14 cellular contexts compared by ENCODE assay signal in the genomic region with DNA sequence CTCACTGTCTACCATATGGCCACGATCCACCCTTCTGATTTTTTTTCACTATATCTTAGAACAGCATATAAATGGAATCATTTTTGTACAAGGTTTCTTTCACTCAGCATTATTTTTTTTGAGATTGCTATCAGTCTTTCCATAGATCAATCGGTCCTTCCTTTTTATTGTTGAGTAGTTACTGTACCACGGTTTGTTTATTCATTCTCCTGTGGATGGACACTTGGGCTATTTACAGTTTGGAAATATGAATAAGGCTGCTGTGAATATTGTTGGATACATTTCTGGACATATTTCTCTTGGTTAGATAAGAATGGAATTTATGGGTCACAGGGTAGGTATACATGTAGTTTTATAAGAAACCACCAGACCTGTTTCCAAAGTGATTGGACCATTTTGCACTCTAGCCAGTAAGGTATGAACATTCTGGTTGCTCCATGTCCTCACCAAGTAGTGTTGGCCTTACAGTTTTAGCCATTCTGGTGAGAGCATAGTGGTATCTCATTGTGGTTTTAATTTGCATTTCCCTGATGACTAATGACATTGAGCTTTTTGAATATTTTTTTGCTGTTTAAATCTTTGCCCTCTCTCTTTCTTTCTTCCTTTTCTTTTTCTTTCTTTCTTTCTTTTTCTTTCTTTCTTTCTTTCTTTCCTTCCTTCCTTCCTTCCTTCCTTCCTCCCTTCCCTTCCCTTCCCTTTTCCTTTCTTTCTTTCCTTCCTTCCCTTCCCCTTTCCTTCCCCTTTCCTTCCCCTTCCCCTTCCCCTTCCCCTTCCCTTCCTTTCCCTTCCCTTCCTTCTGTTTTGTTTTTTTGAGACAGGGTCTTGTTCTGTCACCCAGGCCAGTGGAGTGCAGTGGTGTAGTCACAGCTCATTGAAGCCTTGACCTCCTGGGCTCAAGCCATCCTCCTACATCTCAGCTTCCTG. TPM values are rescaled to one million over a fixed set of nuclear protein-coding genes. Genes with fewer than 3 reads are reported as not detected.
DNase-seq lines count a peak whose midpoint lies in the region; ATAC-seq and TF ChIP-seq lines count a peak whose summit lies in the region.
"Had no signal": no experiment of that assay in that cellular context is flagged by ENCODE, and none has a peak within 500 bp of the region (broad histone marks: within the 10 kb centered on the region; RNA-seq: fewer than 3 reads in every experiment).

No MANE protein-coding gene starts in this region.

- peak; percentile 53 for DNase-seq in PC-3
- DNase-seq in glomerular visceral epithelial cell (ENCODE audit: extremely low spot score): peak; percentile 41
- no peak for DNase-seq in OCI-LY7 (ENCODE audit: low spot score)
- no peak for DNase-seq in activated naive CD4-positive, alpha-beta T cell treated with Interleukin-2 at 50 U/mL for 16 hours
- no peak for DNase-seq in upper lobe of left lung
- no peak for DNase-seq in stimulated activated naive CD4-positive, alpha-beta T cell (lab: John Stamatoyannopoulos, UW)
- DNase-seq: activated CD8-positive, alpha-beta memory T cell treated with anti-CD3 and anti-CD28 coated beads, Interleukin-2, amount 50 U/mL, for 48 hours; DMS79; naive B cell; NCI-H446; stimulated activated CD4-positive, alpha-beta T cell treated with anti-CD3 and anti-CD28 coated beads, Interleukin-15, amount 100 ng/mL, for 24 hours had no signal

- POLR2A ChIA-PET in PC-3 (lab: Charles Lee; ENCODE audit: unreplicated experiment): no interaction called here
- POLR2A ChIA-PET in OCI-LY7 (lab: Charles Lee): interaction anchor here (0.6 to 1.4 kb wide), 5 partner anchors 23 to 691 kb away, joined by 3 to 4 read pairs (median 3); a partner anchor contains a TSS

- H3K27me3 ChIP-seq in PC-3 (ENCODE audit: low read length) (no peaks in the 10 kb centered on the region), upper lobe of left lung (peaks cover 0 to 6% (median 2%) of the 10 kb centered on the region in 4 donors)

- no peaks in the 10 kb centered on the region for H3F3A ChIP-seq in PC-3 (ENCODE audit: low read length, unreplicated experiment)

- intact Hi-C loops in PC-3 (cut with micrococcal nuclease) (no loop called here), OCI-LY7 (cut with micrococcal nuclease; ENCODE audit: unreplicated experiment) (no loop called here)

- TF ChIP-seq CTCF in PC-3 (conservative IDR thresholded peaks at IDR 0.05; ENCODE audit: low read depth, low read length) (no peak), OCI-LY7 (conservative IDR thresholded peaks at IDR 0.05; ENCODE audit: low read length) (no peak), upper lobe of left lung (IDR thresholded peaks at IDR 0.05) (no peak)

- no peak overlapping the region for H3K9ac ChIP-seq in PC-3 (ENCODE audit: low read length)

- no peak overlapping the region for H3K27ac ChIP-seq in PC-3 (ENCODE audit: low read length)
- H3K27ac ChIP-seq in OCI-LY7 (ENCODE audit: low read depth, low read length, poor library complexity, severe bottlenecking): no peak overlapping the region
- no peak overlapping the region for H3K27ac ChIP-seq in upper lobe of left lung
- H3K27ac ChIP-seq: coronary artery had no signal

- ATAC-seq in GM18511 (IDR thresholded peaks at IDR 0.05; ENCODE audit: unreplicated experiment): peak; percentile 64
- peak; percentile 76 for ATAC-seq in HG02610 (IDR thresholded peaks at IDR 0.05; ENCODE audit: unreplicated experiment)
- peak; percentile 74 for ATAC-seq in PC-3
- no peak for ATAC-seq in upper lobe of left lung (ENCODE audit: low FRiP score in 2 of 2)

- H3K4me1 ChIP-seq in PC-3 (ENCODE audit: insufficient read depth, low read length) (peaks cover 10% of the 10 kb centered on the region), OCI-LY7 (ENCODE audit: insufficient read depth, low read length, poor library complexity, severe bottlenecking) (peaks cover 20% of the 10 kb centered on the region), upper lobe of left lung (peaks cover 4 to 5% (median 4%) of the 10 kb centered on the region in 4 donors)

- H4K20me1 ChIP-seq in PC-3 (ENCODE audit: low read length) (no peaks in the 10 kb centered on the region), OCI-LY7 (ENCODE audit: insufficient read depth, low read length) (no peaks in the 10 kb centered on the region)

- TF ChIP-seq EP300 in upper lobe of left lung (IDR thresholded peaks at IDR 0.05): no peak

- no peaks in the 10 kb centered on the region for H3K9me3 ChIP-seq in PC-3 (ENCODE audit: low read length)
- no peaks in the 10 kb centered on the region for H3K9me3 ChIP-seq in OCI-LY7 (ENCODE audit: low read length)
- H3K9me3 ChIP-seq in upper lobe of left lung: no peaks in the 10 kb centered on the region

- BruUV-seq in PC-3 (replicated peaks; lab: Mats Ljungman, UMichigan) (no TSS peak), OCI-LY7 (replicated peaks; lab: Mats Ljungman, UMichigan) (no TSS peak)

- H3K4me2 ChIP-seq in PC-3 (ENCODE audit: low read length): peak overlapping the region; percentile 9; the same call in 1 of the 2 replicates
- no peak overlapping the region for H3K4me2 ChIP-seq in OCI-LY7 (ENCODE audit: low read length)

- H3K9me2 ChIP-seq in PC-3 (replicated peaks; ENCODE audit: low read length) (no peaks in the 10 kb centered on the region), OCI-LY7 (ENCODE audit: insufficient read depth, low read length) (no peaks in the 10 kb centered on the region)

- no peaks in the 10 kb centered on the region for H3K36me3 ChIP-seq in PC-3 (ENCODE audit: low read depth, low read length)
- peaks cover 98% of the 10 kb centered on the region for H3K36me3 ChIP-seq in OCI-LY7 (ENCODE audit: insufficient read depth, low read length)
- H3K36me3 ChIP-seq in upper lobe of left lung: no peaks in the 10 kb centered on the region

- no peak for TF ChIP-seq POLR2A in upper lobe of left lung (IDR thresholded peaks at IDR 0.05)

- CTCF ChIA-PET in PC-3 (lab: Charles Lee): interaction anchor here (0.5 kb wide), 1 partner anchor 1909 kb away, joined by 11 read pairs; no protein-coding TSS in a partner anchor
- CTCF ChIA-PET in OCI-LY7 (lab: Charles Lee; ENCODE audit: unreplicated experiment): no interaction called here

- no peak overlapping the region for H3K4me3 ChIP-seq in PC-3 (ENCODE audit: low read length)
- no peak overlapping the region for H3K4me3 ChIP-seq in OCI-LY7 (ENCODE audit: low read depth, low read length, poor library complexity, severe bottlenecking)
- H3K4me3 ChIP-seq in upper lobe of left lung: no peak overlapping the region
- H3K4me3 ChIP-seq: coronary artery had no signal

- WGBS in upper lobe of left lung, 2 donors: 65 to 79% methylated on average over 3 of the region's 3 CpGs

- H3K79me2 ChIP-seq in PC-3 (ENCODE audit: low read length) (no peaks in the 10 kb centered on the region), OCI-LY7 (ENCODE audit: insufficient read depth, low read depth, low read length) (peaks cover 79% of the 10 kb centered on the region)

- H2AFZ ChIP-seq in PC-3 (ENCODE audit: low read length) (no peak overlapping the region), OCI-LY7 (ENCODE audit: low read length) (no peak overlapping the region)

RNA-seq across cellular contexts. Expression of a gene that starts 49.1 kb away (rescaled TPM):
- total RNA-seq in PC-3 (2014; rRNA removed) (7.0 and 11.4 TPM in 2 replicates), OCI-LY7 (2022) (219 and 233 TPM in 2 replicates), upper lobe of left lung (10 to 100 TPM; 15.0 to 47.1 (median 31.2) TPM)
- 74.2 and 92.3 TPM in 2 replicates for total RNA-seq in OCI-LY7 (2014; rRNA removed; shearing (Covaris generic))

Comparison
In these comparisons a context has a peak if more than half of its experiments do, and no peak if none do; other contexts are left out.
1. ATAC-seq: peak in GM18511 (single experiment), HG02610 (single experiment) and PC-3 (single experiment); none in upper lobe of left lung (0 of 2).
2. DNase-seq: peak in PC-3 (single experiment) and glomerular visceral epithelial cell (single experiment); none in OCI-LY7 (single experiment), activated naive CD4-positive, alpha-beta T cell treated with Interleukin-2 at 50 U/mL for 16 hours (single experiment), upper lobe of left lung (0 of 2) and stimulated activated naive CD4-positive, alpha-beta T cell (0 of 6).